ENCODE assay signal across 2 cellular contexts in the genomic region with DNA sequence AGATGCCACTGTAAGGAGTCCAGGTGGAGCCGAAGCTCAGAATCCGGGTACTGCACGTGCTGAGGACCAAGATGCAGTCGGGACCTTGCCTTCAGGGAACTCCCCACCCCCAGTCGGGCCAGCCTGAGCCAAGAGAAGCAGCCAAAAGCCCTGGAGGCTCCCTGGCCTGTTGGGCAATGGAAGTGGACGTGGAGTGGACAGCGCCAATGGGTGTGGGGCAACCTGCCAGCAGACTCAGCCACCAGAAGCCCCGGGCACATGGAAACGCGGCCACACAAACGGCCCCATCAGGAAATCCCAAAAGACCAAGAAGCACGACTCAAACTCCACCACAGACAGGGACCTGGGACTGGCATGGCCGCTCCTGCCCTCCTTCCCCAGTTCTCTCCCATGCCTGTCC.
TF ChIP-seq lines count a peak whose summit lies in the region.

No MANE protein-coding gene starts in this region.

TF ChIP-seq in HCT116, 20 proteins besides CTCF, POLR2A, EP300 and RAD21:
- TF ChIP-seq ZFX (IDR thresholded peaks at IDR 0.05) (no peak), ELF1 (IDR thresholded peaks at IDR 0.05; ENCODE audit: borderline replicate concordance, low read depth) (no peak), POLR2AphosphoS5 (IDR thresholded peaks at IDR 0.05; ENCODE audit: low read depth, low read length) (no peak)
- TF ChIP-seq, protein P1, sequence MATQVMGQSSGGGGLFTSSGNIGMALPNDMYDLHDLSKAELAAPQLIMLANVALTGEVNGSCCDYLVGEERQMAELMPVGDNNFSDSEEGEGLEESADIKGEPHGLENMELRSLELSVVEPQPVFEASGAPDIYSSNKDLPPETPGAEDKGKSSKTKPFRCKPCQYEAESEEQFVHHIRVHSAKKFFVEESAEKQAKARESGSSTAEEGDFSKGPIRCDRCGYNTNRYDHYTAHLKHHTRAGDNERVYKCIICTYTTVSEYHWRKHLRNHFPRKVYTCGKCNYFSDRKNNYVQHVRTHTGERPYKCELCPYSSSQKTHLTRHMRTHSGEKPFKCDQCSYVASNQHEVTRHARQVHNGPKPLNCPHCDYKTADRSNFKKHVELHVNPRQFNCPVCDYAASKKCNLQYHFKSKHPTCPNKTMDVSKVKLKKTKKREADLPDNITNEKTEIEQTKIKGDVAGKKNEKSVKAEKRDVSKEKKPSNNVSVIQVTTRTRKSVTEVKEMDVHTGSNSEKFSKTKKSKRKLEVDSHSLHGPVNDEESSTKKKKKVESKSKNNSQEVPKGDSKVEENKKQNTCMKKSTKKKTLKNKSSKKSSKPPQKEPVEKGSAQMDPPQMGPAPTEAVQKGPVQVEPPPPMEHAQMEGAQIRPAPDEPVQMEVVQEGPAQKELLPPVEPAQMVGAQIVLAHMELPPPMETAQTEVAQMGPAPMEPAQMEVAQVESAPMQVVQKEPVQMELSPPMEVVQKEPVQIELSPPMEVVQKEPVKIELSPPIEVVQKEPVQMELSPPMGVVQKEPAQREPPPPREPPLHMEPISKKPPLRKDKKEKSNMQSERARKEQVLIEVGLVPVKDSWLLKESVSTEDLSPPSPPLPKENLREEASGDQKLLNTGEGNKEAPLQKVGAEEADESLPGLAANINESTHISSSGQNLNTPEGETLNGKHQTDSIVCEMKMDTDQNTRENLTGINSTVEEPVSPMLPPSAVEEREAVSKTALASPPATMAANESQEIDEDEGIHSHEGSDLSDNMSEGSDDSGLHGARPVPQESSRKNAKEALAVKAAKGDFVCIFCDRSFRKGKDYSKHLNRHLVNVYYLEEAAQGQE (IDR thresholded peaks at IDR 0.05; ENCODE audit: low read depth): 0 out of 2 replicates have a peak, but pooled peaks have one; percentile 7

TF ChIP-seq in IMR-90, 13 proteins besides CTCF, POLR2A, EP300 and RAD21:
- TF ChIP-seq RFX5 (IDR thresholded peaks at IDR 0.05; ENCODE audit: low read depth, low read length) (no peak), RCOR1 (IDR thresholded peaks at IDR 0.05; ENCODE audit: insufficient replicate concordance, low read length) (no peak), CEBPB (IDR thresholded peaks at IDR 0.05; ENCODE audit: low read depth, low read length) (no peak)
- TF ChIP-seq, protein P2, sequence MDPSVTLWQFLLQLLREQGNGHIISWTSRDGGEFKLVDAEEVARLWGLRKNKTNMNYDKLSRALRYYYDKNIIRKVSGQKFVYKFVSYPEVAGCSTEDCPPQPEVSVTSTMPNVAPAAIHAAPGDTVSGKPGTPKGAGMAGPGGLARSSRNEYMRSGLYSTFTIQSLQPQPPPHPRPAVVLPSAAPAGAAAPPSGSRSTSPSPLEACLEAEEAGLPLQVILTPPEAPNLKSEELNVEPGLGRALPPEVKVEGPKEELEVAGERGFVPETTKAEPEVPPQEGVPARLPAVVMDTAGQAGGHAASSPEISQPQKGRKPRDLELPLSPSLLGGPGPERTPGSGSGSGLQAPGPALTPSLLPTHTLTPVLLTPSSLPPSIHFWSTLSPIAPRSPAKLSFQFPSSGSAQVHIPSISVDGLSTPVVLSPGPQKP (IDR thresholded peaks at IDR 0.05; ENCODE audit: borderline replicate concordance, low read depth, low read length): no peak
- TF ChIP-seq, protein P3, sequence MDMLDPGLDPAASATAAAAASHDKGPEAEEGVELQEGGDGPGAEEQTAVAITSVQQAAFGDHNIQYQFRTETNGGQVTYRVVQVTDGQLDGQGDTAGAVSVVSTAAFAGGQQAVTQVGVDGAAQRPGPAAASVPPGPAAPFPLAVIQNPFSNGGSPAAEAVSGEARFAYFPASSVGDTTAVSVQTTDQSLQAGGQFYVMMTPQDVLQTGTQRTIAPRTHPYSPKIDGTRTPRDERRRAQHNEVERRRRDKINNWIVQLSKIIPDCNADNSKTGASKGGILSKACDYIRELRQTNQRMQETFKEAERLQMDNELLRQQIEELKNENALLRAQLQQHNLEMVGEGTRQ (IDR thresholded peaks at IDR 0.05; ENCODE audit: low read depth, low read length): no peak
